Comparison of ENCODE assay signal across 27 cellular contexts in genomic region chr5:176131771-176132170, GRCh38.
"Had no signal": no experiment of that assay in that cellular context is flagged by ENCODE, and none has a peak within 500 bp of the region (broad histone marks: within the 10 kb centered on the region; RNA-seq: fewer than 3 reads in every experiment).

No MANE protein-coding gene starts in this region.

- DNase-seq: activated CD4-positive, alpha-beta T cell treated with anti-CD3 and anti-CD28 coated beads for 4 hours; activated CD8-positive, alpha-beta memory T cell treated with anti-CD3 and anti-CD28 coated beads, Interleukin-2, amount 50 U/mL, for 4 hours; activated CD8-positive, alpha-beta T cell treated with anti-CD3 and anti-CD28 coated beads for 36 hours; activated effector memory CD4-positive, alpha-beta T cell treated with Interleukin-2 at 50 U/mL for 16 hours; activated naive CD4-positive, alpha-beta T cell; activated T-cell treated with anti-CD3 and anti-CD28 coated beads, Interleukin-2, amount 50 U/mL, for 1 hour; amygdala; Karpas-422; MM.1S; NCI-H1092 treated with DMSO at 0.1 percent for 48 hours; NCI-H1436; NCI-H1694 treated with DMSO at 0.1 percent for 48 hours; NCI-H2029 treated with DMSO at 0.1 percent for 48 hours; NCI-H345; NCI-H510A; NCI-H526 treated with DMSO at 0.1 percent for 48 hours; NCI-H82; NK-92 treated with Interleukin-12 subunit alpha and Interleukin-12 subunit beta, amount 100 ng/mL, for 24 hours; SIG-M5; T-cell; T-helper 2 cell; T1000 had no signal

- ATAC-seq: activated CD4-positive, CD25-positive, alpha-beta regulatory T cell treated with anti-CD3 and anti-CD28 coated beads, Interleukin-2, amount 50 U/mL, for 24 hours; activated CD8-positive, alpha-beta T cell treated with anti-CD3 and anti-CD28 coated beads for 36 hours; T-cell had no signal

- H3K9me3 Mint-ChIP-seq: activated CD8-positive, alpha-beta T cell treated with anti-CD3 and anti-CD28 coated beads for 36 hours; activated naive CD4-positive, alpha-beta T cell treated with anti-CD3 and anti-CD28 coated beads, Interleukin-2, amount 50 U/mL, for 24 hours; activated T-helper 1 cell treated with anti-CD3 and anti-CD28 coated beads, Interleukin-12 subunit alpha, Interleukin-12 subunit beta, Interleukin-2, Interleukin-4 antibody, amounts not matched to agents 30 ng/mL and 10 ng/mL and 1 ng/mL, durations not matched to agents 14 hours and 24 hours and 36 hours; central memory CD8-positive, alpha-beta T cell; T-cell had no signal

- H3K4me3 Mint-ChIP-seq: activated CD8-positive, alpha-beta T cell treated with anti-CD3 and anti-CD28 coated beads for 36 hours; activated T-helper 1 cell treated with anti-CD3 and anti-CD28 coated beads, Interleukin-12 subunit alpha, Interleukin-12 subunit beta, Interleukin-2, Interleukin-4 antibody, amounts not matched to agents 30 ng/mL and 10 ng/mL and 1 ng/mL, durations not matched to agents 14 hours and 24 hours and 36 hours; brain had no signal

- H3K36me3 Mint-ChIP-seq: activated naive CD4-positive, alpha-beta T cell treated with anti-CD3 and anti-CD28 coated beads, Interleukin-2, amount 50 U/mL, for 24 hours; brain; T-cell had no signal
